20 cellular contexts compared by ENCODE assay signal in genomic region chr17:50358177-50358576, GRCh38. TPM values are rescaled to one million over a fixed set of nuclear protein-coding genes. Genes with fewer than 3 reads are reported as not detected.
DNase-seq lines count a peak whose midpoint lies in the region; ATAC-seq, FAIRE-seq and TF ChIP-seq lines count a peak whose summit lies in the region.
"Had no signal": no experiment of that assay in that cellular context is flagged by ENCODE, and none has a peak within 500 bp of the region (broad histone marks: within the 10 kb centered on the region; RNA-seq: fewer than 3 reads in every experiment).

No MANE protein-coding gene starts in this region.

- H2AFZ ChIP-seq in HepG2 (ENCODE audit: low read length): no peak overlapping the region

- peaks cover 29% of the 10 kb centered on the region for H3K4me1 ChIP-seq in HepG2 (ENCODE audit: insufficient read depth, low read length)
- peaks cover 0 to 16% (median 0%) of the 10 kb centered on the region in 4 donors for H3K4me1 ChIP-seq in right lobe of liver
- peaks cover 22 to 66% (median 45%) of the 10 kb centered on the region in 4 donors for H3K4me1 ChIP-seq in stomach
- H3K4me1 ChIP-seq in mesendoderm (ENCODE audit: control insufficient read depth, low read depth, low read length): no peaks in the 10 kb centered on the region

- no peak overlapping the region for H3K4ac ChIP-seq in mesendoderm (ENCODE audit: low read depth, low read length)

- no peak for TF ChIP-seq RAD21 in HepG2 (CRISPR knock-in tag; IDR thresholded peaks at IDR 0.05)

- H3K79me1 ChIP-seq in mesendoderm (ENCODE audit: low read length): no peaks in the 10 kb centered on the region

- H3K9ac ChIP-seq in HepG2 (ENCODE audit: insufficient read depth, low read depth, low read length) (no peak overlapping the region), mesendoderm (ENCODE audit: low read length) (no peak overlapping the region)

- no peak for TF ChIP-seq CTCF in HepG2 (CRISPR knock-in tag; IDR thresholded peaks at IDR 0.05)
- TF ChIP-seq CTCF in right lobe of liver (IDR thresholded peaks at IDR 0.05): no peak
- TF ChIP-seq CTCF in stomach (IDR thresholded peaks at IDR 0.05): no peak

- H3K9me3 ChIP-seq in HepG2 (ENCODE audit: low read length): no peaks in the 10 kb centered on the region
- no peaks in the 10 kb centered on the region for H3K9me3 ChIP-seq in right lobe of liver
- H3K9me3 ChIP-seq in stomach: no peaks in the 10 kb centered on the region

- BruUV-seq in HepG2 (replicated peaks; lab: Mats Ljungman, UMichigan): no TSS peak

- H2BK120ac ChIP-seq in mesendoderm (ENCODE audit: low read depth, low read length): no peak overlapping the region

- DNase-seq in HepG2 (ENCODE audit: low spot score) (no peak), right lobe of liver (no peak), islet precursor cell (peak; percentile 47), stomach (no peak), mesendoderm (no peak)
- DNase-seq: ACHN; AML-193; CD4-positive, alpha-beta memory T cell; DMS153; DMS79; GDM1; GOT3; H7; HFFc6 had no signal

- H3K4me2 ChIP-seq in HepG2 (ENCODE audit: low read depth, low read length): no peak overlapping the region
- H3K4me2 ChIP-seq in mesendoderm (ENCODE audit: low read length): no peak overlapping the region

- no peak overlapping the region for H3K4me3 ChIP-seq in HepG2 (replicated peaks in 1 of 3; ENCODE audit: insufficient read depth in 1 of 3, low read depth in 2 of 3, low read length in 3 of 3)
- H3K4me3 ChIP-seq in right lobe of liver: no peak overlapping the region
- H3K4me3 ChIP-seq in stomach: no peak overlapping the region
- no peak overlapping the region for H3K4me3 ChIP-seq in mesendoderm (ENCODE audit: low read length)

- no peaks in the 10 kb centered on the region for H3K27me3 ChIP-seq in HepG2 (ENCODE audit: control insufficient read depth in 1 of 2, insufficient read depth in 2 of 2, low read length in 2 of 2)
- no peaks in the 10 kb centered on the region for H3K27me3 ChIP-seq in right lobe of liver
- no peaks in the 10 kb centered on the region for H3K27me3 ChIP-seq in stomach
- no peaks in the 10 kb centered on the region for H3K27me3 ChIP-seq in mesendoderm (ENCODE audit: insufficient read depth, low read length, poor library complexity)

- POLR2A ChIA-PET in HepG2 (lab: Yijun Ruan, JAX): interaction anchor here (1.5 kb wide), 1 partner anchor 13 kb away, joined by 6 read pairs; no protein-coding TSS in a partner anchor

- no peak overlapping the region for H2BK15ac ChIP-seq in mesendoderm (replicated peaks; ENCODE audit: low read depth)

- no peak overlapping the region for H3K23ac ChIP-seq in mesendoderm (ENCODE audit: low read length)

- ATAC-seq in HepG2 (no peak), right lobe of liver (no peak), HG03159 (IDR thresholded peaks at IDR 0.05; ENCODE audit: unreplicated experiment) (no peak)
- ATAC-seq: HCT116 had no signal

- TF ChIP-seq POLR2A in HepG2 (IDR thresholded peaks at IDR 0.05; ENCODE audit: insufficient read depth in 1 of 2, low read depth in 2 of 2, low read length in 2 of 2): no peak
- no peak for TF ChIP-seq POLR2A in right lobe of liver (IDR thresholded peaks at IDR 0.05)
- no peak for TF ChIP-seq POLR2A in stomach (IDR thresholded peaks at IDR 0.05)

- 98% methylated on average over 14 of the region's 17 CpGs for WGBS in HepG2 (ENCODE audit: low lambda C conversion rate)
- WGBS in right lobe of liver (ENCODE audit: insufficient coverage, low coverage, low lambda C conversion rate, missing lambda C conversion rate): 100% methylated on average over 1 of the region's 17 CpGs
- WGBS in stomach, 5 donors: 81 to 95% (median 90%) methylated on average over 12 to 17 of the region's 17 CpGs
- no CpG with 5 or more reads among the region's 17 CpGs for WGBS in mesendoderm (ENCODE audit: extremely low coverage, insufficient coverage, low lambda C conversion rate)

- peaks cover 35 to 56% of the 10 kb centered on the region in 2 experiments for H3K36me3 ChIP-seq in HepG2 (replicated peaks in 1 of 2; ENCODE audit: control insufficient read depth in 1 of 2, insufficient read depth in 2 of 2, low read length in 2 of 2)
- peaks cover 0 to 14% (median 4%) of the 10 kb centered on the region in 4 donors for H3K36me3 ChIP-seq in right lobe of liver
- peaks cover 62 to 85% (median 82%) of the 10 kb centered on the region in 4 donors for H3K36me3 ChIP-seq in stomach
- H3K36me3 ChIP-seq in mesendoderm (ENCODE audit: control insufficient read depth, insufficient read depth, low read length): peaks cover 2% of the 10 kb centered on the region

- intact Hi-C loops in HepG2 (cut with micrococcal nuclease; ENCODE audit: unreplicated experiment) (no loop called here), right lobe of liver (cut with DNase I) (loop anchor here in 1 of 2 donors (10.0 kb wide), 1 partner anchor 127 kb away; no protein-coding TSS in a partner anchor), stomach (cut with DNase I; ENCODE audit: low total_unique reads) (no loop called here)

- in situ Hi-C loops in HepG2 (cut with HindIII; ENCODE audit: extremely low pct_ligation_motif_present, low pct_unique_long_range_greater_than_20kb): no loop called here

- no peak overlapping the region for H3K18ac ChIP-seq in mesendoderm (ENCODE audit: low read length)

- no peak overlapping the region for H2BK5ac ChIP-seq in mesendoderm (ENCODE audit: low read length)

- H2AK5ac ChIP-seq in mesendoderm (ENCODE audit: low read length): no peak overlapping the region

- CTCF ChIA-PET in HepG2 (lab: Yijun Ruan, JAX; ENCODE audit: low intra/inter-chr PET ratio, low total read pairs): no interaction called here

- TF ChIP-seq EP300 in HepG2 (IDR thresholded peaks at IDR 0.05; ENCODE audit: low read depth in 2 of 2, low read length in 2 of 2): no peak
- no peak for TF ChIP-seq EP300 in HepG2 (CRISPR knock-in tag; IDR thresholded peaks at IDR 0.05; ENCODE audit: borderline replicate concordance)
- no peak for TF ChIP-seq EP300 in stomach (IDR thresholded peaks at IDR 0.05)

- H3K56ac ChIP-seq in mesendoderm (ENCODE audit: low read length): no peak overlapping the region

- no peak overlapping the region for H3K27ac ChIP-seq in HepG2 (ENCODE audit: extremely low read length, insufficient read depth, low read length)
- no peak overlapping the region for H3K27ac ChIP-seq in right lobe of liver
- H3K27ac ChIP-seq in stomach: peak overlapping the region in 3 of 5 donors; percentile 3 to 73 (median 38)
- no peak overlapping the region for H3K27ac ChIP-seq in mesendoderm (ENCODE audit: low read depth, low read length)
- H3K27ac ChIP-seq: C4-2B had no signal

- no peak for FAIRE-seq in HepG2 (lab: Jason Lieb, UNC)
- FAIRE-seq: A204.1, HTR-8/SVneo had no signal

- H3K79me2 ChIP-seq in HepG2 (ENCODE audit: insufficient read depth, low read length) (no peaks in the 10 kb centered on the region), mesendoderm (ENCODE audit: control insufficient read depth, insufficient read depth, low read length) (no peaks in the 10 kb centered on the region)

- no peak overlapping the region for H4K8ac ChIP-seq in mesendoderm (ENCODE audit: low read depth, low read length)

- H4K20me1 ChIP-seq in HepG2 (ENCODE audit: insufficient read depth, low read length): no peaks in the 10 kb centered on the region

- no peak overlapping the region for H4K5ac ChIP-seq in mesendoderm (ENCODE audit: low read length)

RNA-seq across cellular contexts. Expression of gene XYLT2, which starts 12.3 kb away (rescaled TPM):
- total RNA-seq in HepG2 (2016; rRNA removed; fragmentation: Illumina TruSeq; extraction: Trizol) (7.5 and 22.1 TPM in 2 replicates), right lobe of liver (10 to 100 TPM in 3 of 6 experiments, 1 to 10 TPM in 3; 7.0 to 13.8 (median 9.4) TPM), stomach (100 to 1,000 TPM in 3 of 5 donors, 10 to 100 TPM in 2; 52.7 to 166 (median 121) TPM)
- 10.5 and 11.7 TPM in 2 replicates for total RNA-seq in HepG2 (2016; cell fraction: cytosol; rRNA removed; fragmentation: Illumina TruSeq; extraction: Trizol; ENCODE audit: low read depth)
- total RNA-seq in HepG2 (2016; cell fraction: insoluble cytoplasmic fraction; rRNA removed; fragmentation: Illumina TruSeq; extraction: Trizol): 6.2 and 23.3 TPM in 2 replicates
- total RNA-seq in HepG2 (2016; cell fraction: membrane; rRNA removed; fragmentation: Illumina TruSeq; extraction: Trizol): 9.8 and 10.1 TPM in 2 replicates
- 20.2 and 23.1 TPM in 2 replicates for total RNA-seq in HepG2 (2016; cell fraction: nucleus; rRNA removed; fragmentation: Illumina TruSeq; extraction: Trizol)
- polyA plus RNA-seq in HepG2 (2011; rRNA removed) (17.0 and 22.7 TPM in 2 replicates), stomach (100 to 1,000 TPM in 1 of 3 donors, 10 to 100 TPM in 2; 57.4 to 134 (median 72.5) TPM)
- 9.6 and 15.4 TPM in 2 replicates for polyA plus RNA-seq in HepG2 (2011; cell fraction: cytosol; rRNA removed)
- 39.0 and 41.1 TPM in 2 replicates for polyA plus RNA-seq in HepG2 (2011; cell fraction: nucleus; rRNA removed)
- 13.3 and 17.4 TPM in 2 replicates for polyA plus RNA-seq in HepG2 (2012)
- polyA plus RNA-seq in HepG2 (2016; cell fraction: cytosol; fragmentation: Illumina TruSeq; extraction: Trizol; ENCODE audit: low read depth): 1.4 and 1.5 TPM in 2 replicates
- 4.9 and 6.1 TPM in 2 replicates for polyA plus RNA-seq in HepG2 (2016; cell fraction: insoluble cytoplasmic fraction; fragmentation: Illumina TruSeq; extraction: Trizol; ENCODE audit: low read depth)
- polyA plus RNA-seq in HepG2 (2016; cell fraction: membrane; fragmentation: Illumina TruSeq; extraction: Trizol; ENCODE audit: low read depth): 2.1 and 2.5 TPM in 2 replicates
- 37.4 and 38.2 TPM in 2 replicates for polyA plus RNA-seq in HepG2 (2016; cell fraction: nucleus; fragmentation: Illumina TruSeq; extraction: Trizol; ENCODE audit: insufficient read depth, low read depth)
- 34.0 and 72.4 TPM in 2 replicates for polyA minus RNA-seq in HepG2 (2011; rRNA and poly(A)+ RNA removed; ENCODE audit: low replicate concordance)
- polyA minus RNA-seq in HepG2 (2011; cell fraction: cytosol; rRNA and poly(A)+ RNA removed): 22.9 and 27.6 TPM in 2 replicates
- polyA minus RNA-seq in HepG2 (2011; cell fraction: nucleus; rRNA and poly(A)+ RNA removed): 14.0 and 16.7 TPM in 2 replicates
- 7.8 TPM for polyA plus RNA-seq in mesendoderm (2013, experiment 1 of 2)
- polyA plus RNA-seq in mesendoderm (2013, experiment 2 of 2): 7.8 TPM

RNA-seq across cellular contexts. Expression of gene MRPL27, which starts 14.8 kb away (rescaled TPM):
- 217 and 294 TPM in 2 replicates for total RNA-seq in HepG2 (2016; rRNA removed; fragmentation: Illumina TruSeq; extraction: Trizol)
- total RNA-seq in HepG2 (2016; cell fraction: cytosol; rRNA removed; fragmentation: Illumina TruSeq; extraction: Trizol; ENCODE audit: low read depth): 159 and 163 TPM in 2 replicates
- total RNA-seq in HepG2 (2016; cell fraction: insoluble cytoplasmic fraction; rRNA removed; fragmentation: Illumina TruSeq; extraction: Trizol): 225 and 322 TPM in 2 replicates
- 113 and 118 TPM in 2 replicates for total RNA-seq in HepG2 (2016; cell fraction: membrane; rRNA removed; fragmentation: Illumina TruSeq; extraction: Trizol)
- 94.1 and 102 TPM in 2 replicates for total RNA-seq in HepG2 (2016; cell fraction: nucleus; rRNA removed; fragmentation: Illumina TruSeq; extraction: Trizol)
- 131 and 137 TPM in 2 replicates for polyA plus RNA-seq in HepG2 (2011; rRNA removed)
- 178 and 188 TPM in 2 replicates for polyA plus RNA-seq in HepG2 (2011; cell fraction: cytosol; rRNA removed)
- 65.8 and 77.3 TPM in 2 replicates for polyA plus RNA-seq in HepG2 (2011; cell fraction: nucleus; rRNA removed)
- polyA plus RNA-seq in HepG2 (2012): 92.3 and 97.7 TPM in 2 replicates
- polyA plus RNA-seq in HepG2 (2016; cell fraction: cytosol; fragmentation: Illumina TruSeq; extraction: Trizol; ENCODE audit: low read depth): 113 and 115 TPM in 2 replicates
- polyA plus RNA-seq in HepG2 (2016; cell fraction: insoluble cytoplasmic fraction; fragmentation: Illumina TruSeq; extraction: Trizol; ENCODE audit: low read depth): 260 and 314 TPM in 2 replicates
- polyA plus RNA-seq in HepG2 (2016; cell fraction: membrane; fragmentation: Illumina TruSeq; extraction: Trizol; ENCODE audit: low read depth): 75.9 and 83.5 TPM in 2 replicates
- polyA plus RNA-seq in HepG2 (2016; cell fraction: nucleus; fragmentation: Illumina TruSeq; extraction: Trizol; ENCODE audit: insufficient read depth, low read depth): 124 and 142 TPM in 2 replicates
- 68.9 and 78.1 TPM in 2 replicates for polyA minus RNA-seq in HepG2 (2011; rRNA and poly(A)+ RNA removed; ENCODE audit: low replicate concordance)
- 21.0 and 23.5 TPM in 2 replicates for polyA minus RNA-seq in HepG2 (2011; cell fraction: cytosol; rRNA and poly(A)+ RNA removed)
- 83.2 and 89.1 TPM in 2 replicates for polyA minus RNA-seq in HepG2 (2011; cell fraction: nucleus; rRNA and poly(A)+ RNA removed)
- total RNA-seq in right lobe of liver: 10 to 100 TPM; 34.3 to 69.4 (median 38.6) TPM
- total RNA-seq in stomach: 10 to 100 TPM; 25.0 to 67.7 (median 44.4) TPM
- polyA plus RNA-seq in stomach: 100 to 1,000 TPM; 175 to 258 (median 219) TPM
- 99.9 TPM for polyA plus RNA-seq in mesendoderm (2013, experiment 1 of 2)
- 99.9 TPM for polyA plus RNA-seq in mesendoderm (2013, experiment 2 of 2)

RNA-seq across cellular contexts. Expression of gene EME1, which starts 14.9 kb away (rescaled TPM):
- 17.3 and 24.6 TPM in 2 replicates for total RNA-seq in HepG2 (2016; rRNA removed; fragmentation: Illumina TruSeq; extraction: Trizol)
- 6.4 and 7.4 TPM in 2 replicates for total RNA-seq in HepG2 (2016; cell fraction: cytosol; rRNA removed; fragmentation: Illumina TruSeq; extraction: Trizol; ENCODE audit: low read depth)
- total RNA-seq in HepG2 (2016; cell fraction: insoluble cytoplasmic fraction; rRNA removed; fragmentation: Illumina TruSeq; extraction: Trizol): 17.1 and 25.6 TPM in 2 replicates
- total RNA-seq in HepG2 (2016; cell fraction: membrane; rRNA removed; fragmentation: Illumina TruSeq; extraction: Trizol): 7.7 and 8.9 TPM in 2 replicates
- total RNA-seq in HepG2 (2016; cell fraction: nucleus; rRNA removed; fragmentation: Illumina TruSeq; extraction: Trizol): 28.4 and 31.8 TPM in 2 replicates
- 13.4 and 20.7 TPM in 2 replicates for polyA plus RNA-seq in HepG2 (2011; rRNA removed)
- 4.7 and 7.1 TPM in 2 replicates for polyA plus RNA-seq in HepG2 (2011; cell fraction: cytosol; rRNA removed)
- polyA plus RNA-seq in HepG2 (2011; cell fraction: nucleus; rRNA removed): 58.4 and 108 TPM in 2 replicates
- 6.6 and 17.5 TPM in 2 replicates for polyA plus RNA-seq in HepG2 (2012)
- 1.3 and 1.6 TPM in 2 replicates for polyA plus RNA-seq in HepG2 (2016; cell fraction: cytosol; fragmentation: Illumina TruSeq; extraction: Trizol; ENCODE audit: low read depth)
- 13.3 and 16.0 TPM in 2 replicates for polyA plus RNA-seq in HepG2 (2016; cell fraction: insoluble cytoplasmic fraction; fragmentation: Illumina TruSeq; extraction: Trizol; ENCODE audit: low read depth)
- 2.3 and 3.2 TPM in 2 replicates for polyA plus RNA-seq in HepG2 (2016; cell fraction: membrane; fragmentation: Illumina TruSeq; extraction: Trizol; ENCODE audit: low read depth)
- polyA plus RNA-seq in HepG2 (2016; cell fraction: nucleus; fragmentation: Illumina TruSeq; extraction: Trizol; ENCODE audit: insufficient read depth, low read depth): 65.8 and 68.9 TPM in 2 replicates
- 6.9 and 17.6 TPM in 2 replicates for polyA minus RNA-seq in HepG2 (2011; rRNA and poly(A)+ RNA removed; ENCODE audit: low replicate concordance)
- 5.3 and 5.4 TPM in 2 replicates for polyA minus RNA-seq in HepG2 (2011; cell fraction: cytosol; rRNA and poly(A)+ RNA removed)
- 14.9 and 18.7 TPM in 2 replicates for polyA minus RNA-seq in HepG2 (2011; cell fraction: nucleus; rRNA and poly(A)+ RNA removed)
- total RNA-seq in right lobe of liver: 1 to 10 TPM in 1 of 6 experiments, under 1 TPM in 3, not detected in 2; 0.12 to 1.3 (median 0.66) TPM
- 10 to 100 TPM in 1 of 5 donors, 1 to 10 TPM in 2, under 1 TPM in 1, not detected in 1; 0.87 to 15.8 (median 3.7) TPM for total RNA-seq in stomach
- 1 to 10 TPM in 2 of 3 donors, not detected in 1; 1.2 to 2.0 TPM for polyA plus RNA-seq in stomach
- polyA plus RNA-seq in mesendoderm (2013, experiment 1 of 2): 7.3 TPM
- polyA plus RNA-seq in mesendoderm (2013, experiment 2 of 2): 7.1 TPM
- polyA plus RNA-seq: IgD-negative memory B cell had no signal

RNA-seq across cellular contexts. Expression of gene LRRC59, which starts 39.1 kb away (rescaled TPM):
- 222 and 239 TPM in 2 replicates for total RNA-seq in HepG2 (2016; rRNA removed; fragmentation: Illumina TruSeq; extraction: Trizol)
- total RNA-seq in HepG2 (2016; cell fraction: cytosol; rRNA removed; fragmentation: Illumina TruSeq; extraction: Trizol; ENCODE audit: low read depth): 75.0 and 83.4 TPM in 2 replicates
- total RNA-seq in HepG2 (2016; cell fraction: insoluble cytoplasmic fraction; rRNA removed; fragmentation: Illumina TruSeq; extraction: Trizol): 213 and 234 TPM in 2 replicates
- 172 and 182 TPM in 2 replicates for total RNA-seq in HepG2 (2016; cell fraction: membrane; rRNA removed; fragmentation: Illumina TruSeq; extraction: Trizol)
- total RNA-seq in HepG2 (2016; cell fraction: nucleus; rRNA removed; fragmentation: Illumina TruSeq; extraction: Trizol): 115 and 124 TPM in 2 replicates
- 87.3 and 93.2 TPM in 2 replicates for polyA plus RNA-seq in HepG2 (2011; rRNA removed)
- 57.2 and 66.4 TPM in 2 replicates for polyA plus RNA-seq in HepG2 (2011; cell fraction: cytosol; rRNA removed)
- 50.6 and 58.7 TPM in 2 replicates for polyA plus RNA-seq in HepG2 (2011; cell fraction: nucleus; rRNA removed)
- polyA plus RNA-seq in HepG2 (2012): 90.0 and 114 TPM in 2 replicates
- 59.8 and 73.7 TPM in 2 replicates for polyA plus RNA-seq in HepG2 (2016; cell fraction: cytosol; fragmentation: Illumina TruSeq; extraction: Trizol; ENCODE audit: low read depth)
- 202 and 242 TPM in 2 replicates for polyA plus RNA-seq in HepG2 (2016; cell fraction: insoluble cytoplasmic fraction; fragmentation: Illumina TruSeq; extraction: Trizol; ENCODE audit: low read depth)
- 104 and 113 TPM in 2 replicates for polyA plus RNA-seq in HepG2 (2016; cell fraction: membrane; fragmentation: Illumina TruSeq; extraction: Trizol; ENCODE audit: low read depth)
- 152 and 155 TPM in 2 replicates for polyA plus RNA-seq in HepG2 (2016; cell fraction: nucleus; fragmentation: Illumina TruSeq; extraction: Trizol; ENCODE audit: insufficient read depth, low read depth)
- 159 and 165 TPM in 2 replicates for polyA minus RNA-seq in HepG2 (2011; rRNA and poly(A)+ RNA removed; ENCODE audit: low replicate concordance)
- polyA minus RNA-seq in HepG2 (2011; cell fraction: cytosol; rRNA and poly(A)+ RNA removed): 74.4 and 77.8 TPM in 2 replicates
- polyA minus RNA-seq in HepG2 (2011; cell fraction: nucleus; rRNA and poly(A)+ RNA removed): 73.0 and 88.5 TPM in 2 replicates
- total RNA-seq in right lobe of liver: 100 to 1,000 TPM in 2 of 6 experiments, 10 to 100 TPM in 4; 36.0 to 125 (median 64.0) TPM
- 100 to 1,000 TPM in 2 of 5 donors, 10 to 100 TPM in 3; 40.8 to 117 (median 77.1) TPM for total RNA-seq in stomach
- polyA plus RNA-seq in stomach: 10 to 100 TPM; 32.2 to 76.7 (median 75.3) TPM
- 88.3 TPM for polyA plus RNA-seq in mesendoderm (2013, experiment 1 of 2)
- polyA plus RNA-seq in mesendoderm (2013, experiment 2 of 2): 89.3 TPM

Comparison
In these comparisons a context has a peak if more than half of its experiments do, and no peak if none do; other contexts are left out.
1. H3K27ac ChIP-seq: peak in stomach (3 of 5); none in HepG2 (single experiment), right lobe of liver (0 of 3) and mesendoderm (single experiment).